ENCODE assay signal across 7 cellular contexts in genomic region chr6:4316867-4317400, GRCh38.
DNase-seq lines count a peak whose midpoint lies in the region; ATAC-seq and TF ChIP-seq lines count a peak whose summit lies in the region.

No MANE protein-coding gene starts in this region.

- peaks cover 19% of the 10 kb centered on the region for H3K27me3 Mint-ChIP-seq in activated CD8-positive, alpha-beta T cell treated with anti-CD3 and anti-CD28 coated beads for 36 hours

- intact Hi-C loops in activated CD8-positive, alpha-beta T cell treated with anti-CD3 and anti-CD28 coated beads for 36 hours (cut with micrococcal nuclease), result no loop called here

- no peak overlapping the region for H3K4me3 Mint-ChIP-seq in activated CD8-positive, alpha-beta T cell treated with anti-CD3 and anti-CD28 coated beads for 36 hours

- peak; percentile 40 for DNase-seq in LoVo (ENCODE audit: low spot score)
- peak; percentile 70 for DNase-seq in iris pigment epithelial cell (ENCODE audit: low read depth)
- DNase-seq in superior temporal gyrus (ENCODE audit: extremely low spot score), result peak; percentile 19
- no peak for DNase-seq in activated CD8-positive, alpha-beta T cell treated with anti-CD3 and anti-CD28 coated beads for 36 hours
- no peak for DNase-seq in caudate nucleus (lab: John Stamatoyannopoulos, UW)

- peak overlapping the region; percentile 48 for H3K27ac ChIP-seq in VCaP
- H3K27ac ChIP-seq in caudate nucleus (ENCODE audit: low read depth, low read length), result no peak overlapping the region

- POLR2A ChIA-PET in activated CD8-positive, alpha-beta T cell treated with anti-CD3 and anti-CD28 coated beads for 36 hours (lab: Charles Lee), result no interaction called here

- H3K27ac Mint-ChIP-seq in activated CD8-positive, alpha-beta T cell treated with anti-CD3 and anti-CD28 coated beads for 36 hours, result no peak overlapping the region

- no peaks in the 10 kb centered on the region for H3K4me1 Mint-ChIP-seq in activated CD8-positive, alpha-beta T cell treated with anti-CD3 and anti-CD28 coated beads for 36 hours (ENCODE audit: low read depth)

- ATAC-seq in activated CD8-positive, alpha-beta T cell treated with anti-CD3 and anti-CD28 coated beads for 36 hours, result no peak
- ATAC-seq in GM19455 (IDR thresholded peaks at IDR 0.05; ENCODE audit: unreplicated experiment), result no peak

- no peaks in the 10 kb centered on the region for H3K36me3 Mint-ChIP-seq in activated CD8-positive, alpha-beta T cell treated with anti-CD3 and anti-CD28 coated beads for 36 hours (ENCODE audit: low read depth)

- peaks cover 12% of the 10 kb centered on the region for H3K9me3 Mint-ChIP-seq in activated CD8-positive, alpha-beta T cell treated with anti-CD3 and anti-CD28 coated beads for 36 hours

- no peak for TF ChIP-seq CTCF in VCaP (conservative IDR thresholded peaks at IDR 0.05)
- TF ChIP-seq CTCF in activated CD8-positive, alpha-beta T cell treated with anti-CD3 and anti-CD28 coated beads for 36 hours (IDR thresholded peaks at IDR 0.05), result no peak

- CTCF ChIA-PET in activated CD8-positive, alpha-beta T cell treated with anti-CD3 and anti-CD28 coated beads for 36 hours (lab: Charles Lee), result no interaction called here

Comparison
In these comparisons a context has a peak if more than half of its experiments do, and no peak if none do; other contexts are left out.
1. DNase-seq: peak in LoVo (single experiment), iris pigment epithelial cell (single experiment) and superior temporal gyrus (single experiment); none in activated CD8-positive, alpha-beta T cell treated with anti-CD3 and anti-CD28 coated beads for 36 hours (single experiment) and caudate nucleus (0 of 61).